14 cellular contexts compared by ENCODE assay signal in genomic region chr14:59585891-59586554, GRCh38. TPM values are rescaled to one million over a fixed set of nuclear protein-coding genes. Genes with fewer than 3 reads are reported as not detected.
DNase-seq lines count a peak whose midpoint lies in the region; ATAC-seq, FAIRE-seq and TF ChIP-seq lines count a peak whose summit lies in the region.
"Had no signal": no experiment of that assay in that cellular context is flagged by ENCODE, and none has a peak within 500 bp of the region (broad histone marks: within the 10 kb centered on the region; RNA-seq: fewer than 3 reads in every experiment).

No MANE protein-coding gene starts in this region.

- WGBS in smooth muscle cell (ENCODE audit: low lambda C conversion rate), result 62% methylated on average over 10 of the region's 10 CpGs

- no peaks in the 10 kb centered on the region for H3K36me3 ChIP-seq in bronchial epithelial cell (ENCODE audit: control insufficient read depth, insufficient read depth, low read length)
- no peaks in the 10 kb centered on the region for H3K36me3 ChIP-seq in smooth muscle cell (ENCODE audit: low read depth)
- H3K36me3 ChIP-seq: cardiac muscle cell, heart right ventricle had no signal

- H3K4me3 Mint-ChIP-seq in T-helper 1 cell treated with Interleukin-12 subunit alpha and Interleukin-12 subunit beta and Interleukin-4 antibody, amounts not matched to agents 30 μg/mL and 1 μg/mL, for 36 hours, result peak overlapping the region; percentile 62
- H3K4me3 Mint-ChIP-seq: WTC11 had no signal

- DNase-seq in T-helper 1 cell (no peak), NCI-H69 (lab: John Stamatoyannopoulos, UW) (peak; percentile 29), bronchial epithelial cell (ENCODE audit: low read depth) (peak; percentile 55), smooth muscle cell (lab: John Stamatoyannopoulos, UW; ENCODE audit: unreplicated experiment) (no peak), left lobe of liver (ENCODE audit: low spot score) (no peak)
- DNase-seq: heart right ventricle, midbrain, NCI-H82, tibial artery had no signal

- no peak for FAIRE-seq in bronchial epithelial cell (lab: Jason Lieb, UNC)

- H4K20me1 ChIP-seq in smooth muscle cell (ENCODE audit: low read depth), result no peaks in the 10 kb centered on the region

- H3K9me3 Mint-ChIP-seq in T-helper 1 cell treated with Interleukin-12 subunit alpha and Interleukin-12 subunit beta and Interleukin-4 antibody, amounts not matched to agents 30 μg/mL and 1 μg/mL, for 36 hours, result no peaks in the 10 kb centered on the region

- H3K27me3 ChIP-seq in bronchial epithelial cell (ENCODE audit: control insufficient read depth, insufficient read depth, low read length) (no peaks in the 10 kb centered on the region), smooth muscle cell (ENCODE audit: low read depth) (no peaks in the 10 kb centered on the region)
- H3K27me3 ChIP-seq: cardiac muscle cell, tibial artery had no signal

- H2AFZ ChIP-seq in smooth muscle cell (ENCODE audit: low read depth), result no peak overlapping the region

- peaks cover 12% of the 10 kb centered on the region for H3K4me1 ChIP-seq in smooth muscle cell (ENCODE audit: low read depth)

- H3K27me3 Mint-ChIP-seq in T-helper 1 cell treated with Interleukin-12 subunit alpha and Interleukin-12 subunit beta and Interleukin-4 antibody, amounts not matched to agents 30 μg/mL and 1 μg/mL, for 36 hours (ENCODE audit: low read depth), result peaks cover 3% of the 10 kb centered on the region

- ATAC-seq in GM19467 (IDR thresholded peaks at IDR 0.05; ENCODE audit: unreplicated experiment), result no peak
- ATAC-seq in HG02970 (IDR thresholded peaks at IDR 0.05; ENCODE audit: low FRiP score, unreplicated experiment), result no peak
- ATAC-seq in left lobe of liver, result no peak
- ATAC-seq: heart right ventricle, WTC11 had no signal

- H3F3A ChIP-seq in smooth muscle cell (ENCODE audit: low read depth), result no peaks in the 10 kb centered on the region

- H3K27ac ChIP-seq in smooth muscle cell (ENCODE audit: low read depth), result no peak overlapping the region
- H3K27ac ChIP-seq: cardiac muscle cell, tibial artery had no signal

- peak overlapping the region; percentile 18 for H3K4me2 ChIP-seq in smooth muscle cell

- H3K9me3 ChIP-seq in smooth muscle cell (replicated peaks; ENCODE audit: low read depth), result no peaks in the 10 kb centered on the region
- H3K9me3 ChIP-seq: heart right ventricle, tibial artery had no signal

- H3K4me1 Mint-ChIP-seq in T-helper 1 cell treated with Interleukin-12 subunit alpha and Interleukin-12 subunit beta and Interleukin-4 antibody, amounts not matched to agents 30 μg/mL and 1 μg/mL, for 36 hours (ENCODE audit: low read depth), result peaks cover 6% of the 10 kb centered on the region

- no peaks in the 10 kb centered on the region for H3K36me3 Mint-ChIP-seq in T-helper 1 cell treated with Interleukin-12 subunit alpha and Interleukin-12 subunit beta and Interleukin-4 antibody, amounts not matched to agents 30 μg/mL and 1 μg/mL, for 36 hours (ENCODE audit: low read depth)
- H3K36me3 Mint-ChIP-seq: WTC11 had no signal

- H3K79me2 ChIP-seq in smooth muscle cell (ENCODE audit: low read depth), result no peaks in the 10 kb centered on the region

- peak overlapping the region; percentile 35 for H3K27ac Mint-ChIP-seq in T-helper 1 cell treated with Interleukin-12 subunit alpha and Interleukin-12 subunit beta and Interleukin-4 antibody, amounts not matched to agents 30 μg/mL and 1 μg/mL, for 36 hours
- H3K27ac Mint-ChIP-seq: WTC11 had no signal

- no peak overlapping the region for H3K9ac ChIP-seq in smooth muscle cell (ENCODE audit: low read depth)

- TF ChIP-seq CTCF in bronchial epithelial cell (IDR thresholded peaks at IDR 0.05; ENCODE audit: insufficient read depth, low read length, severe bottlenecking), result no peak
- no peak for TF ChIP-seq CTCF in smooth muscle cell (IDR thresholded peaks at IDR 0.05; ENCODE audit: borderline replicate concordance, insufficient read depth, poor library complexity, severe bottlenecking)

- H3K4me3 ChIP-seq in bronchial epithelial cell (ENCODE audit: low read depth, low read length) (no peak overlapping the region), smooth muscle cell (no peak overlapping the region)
- H3K4me3 ChIP-seq: cardiac muscle cell, tibial artery had no signal

RNA-seq across cellular contexts. Expression of gene CCDC175, which starts 9.4 kb away (rescaled TPM):
- total RNA-seq in bronchial epithelial cell (not detected in 2 replicates), smooth muscle cell (not detected in 2 replicates), left lobe of liver (not detected)
- polyA plus RNA-seq in smooth muscle cell, result not detected in 2 replicates
- total RNA-seq: cardiac muscle cell, heart right ventricle, WTC11 had no signal
- polyA plus RNA-seq: cardiac muscle cell, heart right ventricle had no signal

Comparison
In these comparisons a context has a peak if more than half of its experiments do, and no peak if none do; other contexts are left out.
1. DNase-seq: peak in NCI-H69 (single experiment) and bronchial epithelial cell (single experiment); none in T-helper 1 cell (0 of 5), smooth muscle cell (single experiment) and left lobe of liver (single experiment).